Comparison of ENCODE assay signal across 17 cellular contexts in the genomic region with DNA sequence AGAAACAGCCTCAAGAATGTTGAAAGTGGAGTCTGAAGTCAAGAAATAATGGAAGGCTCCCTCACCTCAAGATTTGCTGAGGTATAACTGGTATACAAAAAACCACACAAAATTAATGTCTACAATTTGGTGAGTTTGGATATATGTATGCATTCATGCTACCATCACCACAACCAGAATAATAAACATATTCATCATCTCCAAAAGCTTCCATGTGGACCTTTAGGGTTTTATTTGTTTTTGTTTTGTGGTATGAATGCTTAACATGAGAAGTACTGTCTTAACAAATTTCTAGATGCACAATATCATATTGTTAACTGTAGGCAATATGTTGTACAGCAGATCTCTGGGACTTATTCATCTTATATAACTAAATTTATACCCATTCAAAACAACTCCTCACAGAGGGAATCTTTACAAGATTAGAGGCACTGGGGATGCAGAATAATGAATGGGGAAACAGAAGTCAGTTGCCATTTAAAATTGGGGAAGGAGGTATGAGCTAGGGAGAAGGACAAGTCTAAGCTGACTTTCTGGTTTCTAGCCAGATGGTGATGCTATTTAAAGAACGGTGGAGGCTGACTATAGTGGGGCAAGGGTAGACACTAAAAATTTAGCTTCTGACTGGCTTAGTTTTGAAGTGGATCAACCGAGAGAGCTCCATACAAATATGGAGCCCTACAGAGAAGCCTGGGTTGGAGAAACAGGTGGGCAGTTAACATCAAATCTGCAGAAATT.
DNase-seq lines count a peak whose midpoint lies in the region; ATAC-seq, FAIRE-seq and TF ChIP-seq lines count a peak whose summit lies in the region.
"Had no signal": no experiment of that assay in that cellular context is flagged by ENCODE, and none has a peak within 500 bp of the region (broad histone marks: within the 10 kb centered on the region; RNA-seq: fewer than 3 reads in every experiment).

No MANE protein-coding gene starts in this region.

- H4K20me1 ChIP-seq in GM12878 (ENCODE audit: control insufficient read depth, insufficient read depth) = no peaks in the 10 kb centered on the region

- no peak for TF ChIP-seq CTCF in NB4 (IDR thresholded peaks at IDR 0.05; ENCODE audit: low read depth, low read length)
- no peak for TF ChIP-seq CTCF in GM12878 (IDR thresholded peaks at IDR 0.05 in 2 of 3, conservative IDR thresholded peaks at IDR 0.05 in 1 of 3; ENCODE audit: control insufficient read depth in 2 of 3, extremely low read depth in 1 of 3, insufficient read depth in 1 of 3, low read depth in 3 of 3, low read length in 3 of 3)
- no peak for TF ChIP-seq CTCF in sigmoid colon (IDR thresholded peaks at IDR 0.05)

- RAD21 ChIA-PET in GM12878 (lab: Charles Lee; ENCODE audit: unreplicated experiment) = no interaction called here

- no peak overlapping the region for H3K4me3 ChIP-seq in NB4 (ENCODE audit: low read depth, low read length)
- no peak overlapping the region for H3K4me3 ChIP-seq in GM12878
- no peak overlapping the region for H3K4me3 ChIP-seq in sigmoid colon
- H3K4me3 ChIP-seq: K562 had no signal

- ATAC-seq in GM12878 (peak; percentile 55), GM21529 (IDR thresholded peaks at IDR 0.05; ENCODE audit: unreplicated experiment) (no peak)
- ATAC-seq: K562 had no signal

- BruUV-seq in GM12878 (replicated peaks; lab: Mats Ljungman, UMichigan) = no TSS peak

- H3K36me3 ChIP-seq in GM12878 (ENCODE audit: control insufficient read depth in 2 of 2, insufficient read depth in 2 of 2, low read length in 1 of 2) (no peaks in the 10 kb centered on the region), sigmoid colon (no peaks in the 10 kb centered on the region)

- DNase-seq in NCI-H2171 treated with DMSO at 0.1 percent for 48 hours (lab: John Stamatoyannopoulos, UW) (peak; percentile 50), NCI-H2171 (lab: John Stamatoyannopoulos, UW) (no peak), NB4 (ENCODE audit: low read depth) (peak; percentile 21), GM12878 (ENCODE audit: low read depth, low spot score) (no peak), sigmoid colon (no peak), UCSD-AML1 (lab: John Stamatoyannopoulos, UW; ENCODE audit: unreplicated experiment) (no peak), NCI-H2081 treated with DMSO at 0.1 percent for 48 hours (lab: John Stamatoyannopoulos, UW) (no peak)
- DNase-seq: 8988T, C1 segment of cervical spinal cord, NCI-H1105 treated with DMSO at 0.1 percent for 48 hours, NCI-H2029 treated with DMSO at 0.1 percent for 48 hours, NCI-H226, NCI-H526 treated with DMSO at 0.1 percent for 48 hours, SHP77 had no signal

- TF ChIP-seq POLR2A in NB4 (IDR thresholded peaks at IDR 0.05; ENCODE audit: extremely low read depth, insufficient read length) (no peak), GM12878 (IDR thresholded peaks at IDR 0.05; ENCODE audit: low read depth, low read length) (no peak), sigmoid colon (IDR thresholded peaks at IDR 0.05) (no peak)

- H3K9me3 ChIP-seq in GM12878 (replicated peaks; ENCODE audit: control insufficient read depth, insufficient read depth, low read length) (no peaks in the 10 kb centered on the region; the same call in 2 of the 3 replicates), sigmoid colon (no peaks in the 10 kb centered on the region)

- in situ Hi-C loops in GM12878 (cut with MboI) = no loop called here

- CTCF ChIA-PET in GM12878 (lab: Yijun Ruan, JAX) = no interaction called here

- intact Hi-C loops in GM12878 (cut with micrococcal nuclease; ENCODE audit: unreplicated experiment) = no loop called here
- intact Hi-C loops in sigmoid colon (cut with DNase I) = loop anchor here (10.0 kb wide), 1 partner anchor 208 kb away; no protein-coding TSS in a partner anchor

- 0% methylated on average over 2 of the region's 2 CpGs for WGBS in GM12878 (ENCODE audit: insufficient coverage, insufficient replicate concordance, low lambda C conversion rate, missing lambda C conversion rate)
- 62 to 80% methylated on average over 2 of the region's 2 CpGs for WGBS in sigmoid colon, 2 donors

- H3K4me2 ChIP-seq in GM12878 (ENCODE audit: control insufficient read depth, insufficient read depth) = no peak overlapping the region

- SMC1A ChIA-PET in GM12878 (lab: Charles Lee; ENCODE audit: uncharacterized antibody, unreplicated experiment) = no interaction called here

- TF ChIP-seq RAD21 in GM12878 (IDR thresholded peaks at IDR 0.05; ENCODE audit: insufficient read depth, low read depth, low read length) = no peak

- TF ChIP-seq EP300 in GM12878 (IDR thresholded peaks at IDR 0.05; ENCODE audit: borderline replicate concordance in 1 of 2, control insufficient read depth in 1 of 2, low read depth in 2 of 2, low read length in 2 of 2) (no peak), sigmoid colon (IDR thresholded peaks at IDR 0.05) (no peak)

- no peaks in the 10 kb centered on the region for H3K27me3 ChIP-seq in GM12878 (replicated peaks in 1 of 2; ENCODE audit: control insufficient read depth in 2 of 2, insufficient read depth in 2 of 2, low read length in 1 of 2)
- H3K27me3 ChIP-seq in sigmoid colon = no peaks in the 10 kb centered on the region

- no peak overlapping the region for H3K27ac ChIP-seq in GM12878 (ENCODE audit: control insufficient read depth, insufficient read depth)
- H3K27ac ChIP-seq in sigmoid colon = peak overlapping the region in 3 of 4 donors; percentile 77 to 83 (median 83)

- no peaks in the 10 kb centered on the region for H3K79me2 ChIP-seq in GM12878 (ENCODE audit: control insufficient read depth, insufficient read depth, low read length)

- no peak for FAIRE-seq in GM12878 (lab: Jason Lieb, UNC)
- FAIRE-seq: GM19239, K562 had no signal

- no peak overlapping the region for H2AFZ ChIP-seq in GM12878 (ENCODE audit: control insufficient read depth, low read depth, low read length)

- H3K4me1 ChIP-seq in GM12878 (ENCODE audit: control insufficient read depth, insufficient read depth, low read length) = no peaks in the 10 kb centered on the region
- peaks cover 0 to 59% (median 49%) of the 10 kb centered on the region in 4 donors for H3K4me1 ChIP-seq in sigmoid colon

- POLR2A ChIA-PET in GM12878 (lab: Charles Lee) = no interaction called here

- no peak overlapping the region for H3K9ac ChIP-seq in GM12878 (ENCODE audit: control insufficient read depth, insufficient read depth, low read length)

TF ChIP-seq in GM12878, 131 proteins besides CTCF, POLR2A, EP300 and RAD21:
- TF ChIP-seq STAT1 (conservative IDR thresholded peaks at IDR 0.05) = no peak
- no peak for TF ChIP-seq GABPA (IDR thresholded peaks at IDR 0.05; ENCODE audit: low read depth)
- TF ChIP-seq CHD4 (IDR thresholded peaks at IDR 0.05) = no peak
- no peak for TF ChIP-seq STAT3 (IDR thresholded peaks at IDR 0.05; ENCODE audit: low read depth, low read length)
- no peak for TF ChIP-seq SPI1 (IDR thresholded peaks at IDR 0.05; ENCODE audit: borderline replicate concordance, insufficient read depth, low read depth, low read length)
- TF ChIP-seq NFYA (IDR thresholded peaks at IDR 0.05; ENCODE audit: borderline replicate concordance, low read depth, low read length) = no peak

Comparison
In these comparisons a context has a peak if more than half of its experiments do, and no peak if none do; other contexts are left out.
1. DNase-seq: peak in NCI-H2171 treated with DMSO at 0.1 percent for 48 hours (single experiment) and NB4 (single experiment); none in NCI-H2171 (single experiment), GM12878 (single experiment), sigmoid colon (single experiment), UCSD-AML1 (single experiment) and NCI-H2081 treated with DMSO at 0.1 percent for 48 hours (single experiment).